8 cellular contexts compared by ENCODE assay signal in genomic region chr12:69254046-69254445, GRCh38. TPM values are rescaled to one million over a fixed set of nuclear protein-coding genes. Genes with fewer than 3 reads are reported as not detected.
DNase-seq lines count a peak whose midpoint lies in the region; ATAC-seq and TF ChIP-seq lines count a peak whose summit lies in the region.

No MANE protein-coding gene starts in this region.

- DNase-seq in DMS53 treated with DMSO at 0.1 percent for 48 hours (lab: John Stamatoyannopoulos, UW; ENCODE audit: unreplicated experiment), result peak; percentile 56
- peak; percentile 42 for DNase-seq in SK-N-SH
- DNase-seq in esophagus squamous epithelium (lab: John Stamatoyannopoulos, UW), result no peak
- DNase-seq in NCI-H524 treated with DMSO at 0.1 percent for 48 hours (lab: John Stamatoyannopoulos, UW), result no peak
- no peak for DNase-seq in posterior cingulate gyrus

- POLR2A ChIA-PET in SK-N-SH (lab: Yijun Ruan, JAX), result no interaction called here

- H3K4me1 ChIP-seq in SK-N-SH (ENCODE audit: control insufficient read depth in 1 of 2, insufficient read depth in 2 of 2, low read depth in 1 of 2, low read length in 1 of 2) (no peaks in the 10 kb centered on the region; a peak in 3 of 4 replicates), esophagus squamous epithelium (peaks cover 0 to 19% (median 4%) of the 10 kb centered on the region in 3 donors), neutrophil (ENCODE audit: control insufficient read depth in 1 of 2, insufficient read depth in 1 of 2, low read depth in 1 of 2, low read length in 1 of 2) (peaks cover 16 to 18% of the 10 kb centered on the region in 2 experiments)

- H3K9me3 ChIP-seq in SK-N-SH (no peaks in the 10 kb centered on the region), esophagus squamous epithelium (no peaks in the 10 kb centered on the region), neutrophil (no peaks in the 10 kb centered on the region)

- CTCF ChIA-PET in SK-N-SH (lab: Yijun Ruan, JAX), result interaction anchor here (0.6 to 3.9 kb wide), 22 partner anchors 9 to 507 kb away, joined by 3 to 29 read pairs (median 4); no protein-coding TSS in a partner anchor

- H3K9me2 ChIP-seq in SK-N-SH, result peaks cover 3% of the 10 kb centered on the region; the same call in 1 of the 2 replicates

- H3K79me2 ChIP-seq in SK-N-SH (ENCODE audit: insufficient read depth), result peaks cover 91% of the 10 kb centered on the region

- no peak for TF ChIP-seq POLR2A in esophagus squamous epithelium (IDR thresholded peaks at IDR 0.05)

- TF ChIP-seq EP300 in SK-N-SH (IDR thresholded peaks at IDR 0.05; ENCODE audit: borderline replicate concordance in 1 of 2, low read depth in 1 of 2, low read length in 1 of 2), result no peak

- H3K9ac ChIP-seq in SK-N-SH, result no peak overlapping the region

- H3F3A ChIP-seq in SK-N-SH (replicated peaks; ENCODE audit: insufficient read depth), result peaks cover 18% of the 10 kb centered on the region

- peaks cover 55% of the 10 kb centered on the region for H4K20me1 ChIP-seq in SK-N-SH (ENCODE audit: insufficient read depth)

- H3K36me3 ChIP-seq in SK-N-SH (replicated peaks in 1 of 2; ENCODE audit: control insufficient read depth in 1 of 2, insufficient read depth in 2 of 2, low read length in 1 of 2), result peaks cover 60 to 63% of the 10 kb centered on the region in 2 experiments
- peaks cover 6 to 49% (median 6%) of the 10 kb centered on the region in 3 donors for H3K36me3 ChIP-seq in esophagus squamous epithelium
- H3K36me3 ChIP-seq in neutrophil, result peaks cover 14% of the 10 kb centered on the region

- no peak overlapping the region for H3K4me2 ChIP-seq in SK-N-SH

- H3K27ac ChIP-seq in SK-N-SH (ENCODE audit: low read depth in 2 of 2, low read length in 1 of 2) (no peak overlapping the region), esophagus squamous epithelium (no peak overlapping the region), neutrophil (no peak overlapping the region)

- H3K4me3 ChIP-seq in SK-N-SH (ENCODE audit: low read depth in 2 of 2, low read length in 1 of 2), result no peak overlapping the region
- no peak overlapping the region for H3K4me3 ChIP-seq in esophagus squamous epithelium
- H3K4me3 ChIP-seq in neutrophil (ENCODE audit: low read depth in 1 of 2, low read length in 1 of 2), result no peak overlapping the region

- ATAC-seq in GM18909 (IDR thresholded peaks at IDR 0.05; ENCODE audit: poor library complexity, unreplicated experiment), result peak; percentile 79
- peak; percentile 58 for ATAC-seq in HG03565 (IDR thresholded peaks at IDR 0.05; ENCODE audit: unreplicated experiment)

- H3K27me3 ChIP-seq in SK-N-SH (ENCODE audit: insufficient read depth) (no peaks in the 10 kb centered on the region), esophagus squamous epithelium (no peaks in the 10 kb centered on the region), neutrophil (no peaks in the 10 kb centered on the region)

- TF ChIP-seq CTCF in SK-N-SH (IDR thresholded peaks at IDR 0.05), result peak; percentile 79
- peak in 5 of 6 experiments; percentile 11 to 61 (median 48) for TF ChIP-seq CTCF in esophagus squamous epithelium (IDR thresholded peaks at IDR 0.05)
- TF ChIP-seq CTCF in neutrophil (IDR thresholded peaks at IDR 0.05), result peak; percentile 75

- intact Hi-C loops in esophagus squamous epithelium (cut with DNase I) (no loop called here), posterior cingulate gyrus (cut with DNase I) (loop anchor here (1.0 kb wide), 1 partner anchor 100 kb away; no protein-coding TSS in a partner anchor)

- TF ChIP-seq RAD21 in SK-N-SH (IDR thresholded peaks at IDR 0.05; ENCODE audit: low read length), result peak; percentile 67

- no peak overlapping the region for H2AFZ ChIP-seq in SK-N-SH (ENCODE audit: low read depth)

TF ChIP-seq in SK-N-SH, 30 proteins besides CTCF, POLR2A, EP300 and RAD21:
- TF ChIP-seq ELF1 (IDR thresholded peaks at IDR 0.05), result no peak
- TF ChIP-seq SMC3 (IDR thresholded peaks at IDR 0.05; ENCODE audit: low read depth, low read length), result 0 out of 2 replicates have a peak, but pooled peaks have one; percentile 30
TF ChIP-seq in SK-N-SH: peak in this region for 1.

RNA-seq across cellular contexts. Expression of gene CPSF6, which starts 14.7 kb away (rescaled TPM):
- 46.2 and 84.1 TPM in 2 replicates for polyA plus RNA-seq in SK-N-SH (2012; rRNA removed)
- 55.8 and 63.7 TPM in 2 replicates for polyA plus RNA-seq in SK-N-SH (2012; cell fraction: cytosol; rRNA removed)
- polyA plus RNA-seq in SK-N-SH (2012; cell fraction: nucleus; rRNA removed), result 66.1 and 96.6 TPM in 2 replicates
- 10 to 100 TPM; 16.5 to 34.3 (median 20.5) TPM for total RNA-seq in esophagus squamous epithelium

Comparison
In these comparisons a context has a peak if more than half of its experiments do, and no peak if none do; other contexts are left out.
1. DNase-seq: peak in DMS53 treated with DMSO at 0.1 percent for 48 hours (single experiment) and SK-N-SH (single experiment); none in esophagus squamous epithelium (single experiment), NCI-H524 treated with DMSO at 0.1 percent for 48 hours (single experiment) and posterior cingulate gyrus (0 of 10).
2. Peak in every context shown above with its lines, with median percentiles within 50 percentile points of each other: CTCF ChIP-seq.